8 cellular contexts compared by ENCODE assay signal in the genomic region with DNA sequence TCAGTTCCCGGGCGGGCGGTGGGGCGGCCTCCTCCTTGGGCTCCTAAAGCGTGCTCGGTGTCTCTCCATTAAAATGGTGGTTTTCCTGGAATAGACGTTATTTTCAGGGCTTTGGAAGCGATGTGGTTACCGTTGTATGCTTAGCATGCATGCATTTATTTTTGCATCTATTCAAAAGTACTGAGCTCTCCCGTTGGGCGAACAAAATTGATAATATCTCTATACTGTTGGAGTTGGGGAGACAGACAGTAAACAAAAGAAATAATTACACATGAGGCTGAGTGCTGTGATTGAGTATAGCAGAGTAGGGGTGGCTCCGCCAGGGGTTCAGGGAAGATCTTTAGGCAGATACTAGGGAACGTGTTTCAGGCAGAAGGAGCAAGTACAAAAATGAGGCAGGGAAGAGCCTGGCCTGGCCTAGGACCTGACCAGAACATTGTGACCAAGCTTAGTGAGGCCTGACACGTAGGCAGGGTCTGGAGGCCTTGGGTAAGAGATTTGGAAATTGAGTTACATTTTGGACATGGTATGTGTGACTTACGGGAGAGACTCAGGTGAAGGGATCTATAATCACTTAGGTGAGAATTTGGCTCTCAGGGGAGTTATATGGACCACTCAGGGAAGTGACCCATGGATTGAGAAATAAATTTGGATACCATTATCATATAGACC. TPM values are rescaled to one million over a fixed set of nuclear protein-coding genes. Genes with fewer than 3 reads are reported as not detected.
A peak's percentile ranks its signal among the peaks of the same experiment; 100 is the strongest.
DNase-seq lines count a peak whose midpoint lies in the region; ATAC-seq lines count a peak whose summit lies in the region.

No MANE protein-coding gene starts in this region.

- peak overlapping the region; percentile 55 for H2AFZ ChIP-seq in mesenchymal stem cell (ENCODE audit: low read depth, low read length)

- H4K8ac ChIP-seq in mesenchymal stem cell (ENCODE audit: low read length): peak overlapping the region; percentile 37

- peak overlapping the region; percentile 29 to 100 (median 69) for H3K27ac Mint-ChIP-seq in CD8-positive, alpha-beta memory T cell
- peak overlapping the region; percentile 80 for H3K27ac Mint-ChIP-seq in activated naive CD8-positive, alpha-beta T cell treated with anti-CD3 and anti-CD28 coated beads for 36 hours

- no peaks in the 10 kb centered on the region for H3K27me3 ChIP-seq in CD8-positive, alpha-beta memory T cell (ENCODE audit: insufficient read depth, low read length, poor library complexity, severe bottlenecking)
- H3K27me3 ChIP-seq in mesenchymal stem cell (ENCODE audit: control insufficient read depth in 1 of 2, insufficient read depth in 1 of 2, low read length in 2 of 2): no peaks in the 10 kb centered on the region

- no peak overlapping the region for H2BK5ac ChIP-seq in mesenchymal stem cell (ENCODE audit: low read depth, low read length, poor library complexity, severe bottlenecking)

- peak overlapping the region; percentile 79 for H3K4me3 ChIP-seq in CD8-positive, alpha-beta memory T cell (ENCODE audit: low read length)
- H3K4me3 ChIP-seq in mesenchymal stem cell (ENCODE audit: insufficient read depth in 1 of 2, low read depth in 1 of 2, low read length in 2 of 2): peak overlapping the region; percentile 92 to 95

- peaks cover 18% of the 10 kb centered on the region for H3K79me1 ChIP-seq in mesenchymal stem cell (replicated peaks; ENCODE audit: low read length, poor library complexity, severe bottlenecking)

- no peak overlapping the region for H2BK12ac ChIP-seq in mesenchymal stem cell (ENCODE audit: low read length in 2 of 2)

- H3K23ac ChIP-seq in mesenchymal stem cell (ENCODE audit: low read length in 2 of 2): no peak overlapping the region

- peaks cover 12% of the 10 kb centered on the region for H3K4me1 ChIP-seq in CD8-positive, alpha-beta memory T cell (ENCODE audit: insufficient read depth, low read length)
- H3K4me1 ChIP-seq in mesenchymal stem cell (ENCODE audit: control insufficient read depth, insufficient read depth, low read depth, low read length): peaks cover 7% of the 10 kb centered on the region

- intact Hi-C loops in head of caudate nucleus (cut with DNase I): loop anchor here (2.0 kb wide), 1 partner anchor 75 kb away; no protein-coding TSS in a partner anchor

- WGBS in mesenchymal stem cell: 14% methylated on average over 14 of the region's 15 CpGs

- CTCF ChIA-PET in CD8-positive, alpha-beta memory T cell (lab: Charles Lee): interaction anchor here (0.9 to 3.0 kb wide), 5 partner anchors 9 to 23 kb away, joined by 3 to 13 read pairs (median 9); a partner anchor contains a TSS

- H3K27ac ChIP-seq in CD8-positive, alpha-beta memory T cell (ENCODE audit: low read depth, low read length): peak overlapping the region; percentile 24
- no peak overlapping the region for H3K27ac ChIP-seq in mesenchymal stem cell (ENCODE audit: low read length, poor library complexity, severe bottlenecking)

- peak overlapping the region; percentile 93 for H3K4me2 ChIP-seq in mesenchymal stem cell (ENCODE audit: low read length, poor library complexity, severe bottlenecking)

- ATAC-seq in HG02798 (IDR thresholded peaks at IDR 0.05; ENCODE audit: poor library complexity, unreplicated experiment) (peak; percentile 1), HG02588 (IDR thresholded peaks at IDR 0.05; ENCODE audit: unreplicated experiment) (no peak)

- no peak overlapping the region for H3K4ac ChIP-seq in mesenchymal stem cell (ENCODE audit: low read depth in 1 of 2, low read length in 2 of 2)

- H3K4me1 Mint-ChIP-seq in CD8-positive, alpha-beta memory T cell: peaks cover 38 to 66% (median 62%) of the 10 kb centered on the region in 3 donors
- H3K4me1 Mint-ChIP-seq in activated naive CD8-positive, alpha-beta T cell treated with anti-CD3 and anti-CD28 coated beads for 36 hours: peaks cover 33% of the 10 kb centered on the region

- POLR2A ChIA-PET in CD8-positive, alpha-beta memory T cell (lab: Charles Lee): interaction anchor here (0.6 to 3.1 kb wide), 10 partner anchors 8 to 114 kb away, joined by 3 to 32 read pairs (median 4); a partner anchor contains a TSS

- H3K18ac ChIP-seq in mesenchymal stem cell (ENCODE audit: low read depth in 1 of 2, low read length in 2 of 2): no peak overlapping the region

- H3K9me3 Mint-ChIP-seq in CD8-positive, alpha-beta memory T cell: no peaks in the 10 kb centered on the region
- no peaks in the 10 kb centered on the region for H3K9me3 Mint-ChIP-seq in activated naive CD8-positive, alpha-beta T cell treated with anti-CD3 and anti-CD28 coated beads for 36 hours

- peaks cover 0 to under 1% (median 0%) of the 10 kb centered on the region in 3 donors for H3K36me3 Mint-ChIP-seq in CD8-positive, alpha-beta memory T cell
- peaks cover 30% of the 10 kb centered on the region for H3K36me3 Mint-ChIP-seq in activated naive CD8-positive, alpha-beta T cell treated with anti-CD3 and anti-CD28 coated beads for 36 hours

- no peak overlapping the region for H2AK5ac ChIP-seq in mesenchymal stem cell (ENCODE audit: low read length, severe bottlenecking)

- peak overlapping the region; percentile 68 to 94 (median 80) for H3K4me3 Mint-ChIP-seq in CD8-positive, alpha-beta memory T cell
- peak overlapping the region; percentile 91 for H3K4me3 Mint-ChIP-seq in activated naive CD8-positive, alpha-beta T cell treated with anti-CD3 and anti-CD28 coated beads for 36 hours

- peak overlapping the region; percentile 87 for H3K9ac ChIP-seq in mesenchymal stem cell (ENCODE audit: low read length)

- H3K27me3 Mint-ChIP-seq in CD8-positive, alpha-beta memory T cell: no peaks in the 10 kb centered on the region
- H3K27me3 Mint-ChIP-seq in activated naive CD8-positive, alpha-beta T cell treated with anti-CD3 and anti-CD28 coated beads for 36 hours: no peaks in the 10 kb centered on the region

- H3K9me3 ChIP-seq in CD8-positive, alpha-beta memory T cell (ENCODE audit: low read length): no peaks in the 10 kb centered on the region
- H3K9me3 ChIP-seq in mesenchymal stem cell (ENCODE audit: control insufficient read depth, low read length): no peaks in the 10 kb centered on the region

- H3K36me3 ChIP-seq in CD8-positive, alpha-beta memory T cell (ENCODE audit: insufficient read depth, low read length): no peaks in the 10 kb centered on the region
- no peaks in the 10 kb centered on the region for H3K36me3 ChIP-seq in mesenchymal stem cell (ENCODE audit: control insufficient read depth in 1 of 2, insufficient read depth in 2 of 2, low read depth in 1 of 2, low read length in 2 of 2)

- no peak overlapping the region for H3K14ac ChIP-seq in mesenchymal stem cell (ENCODE audit: low read length in 2 of 2)

- no peak overlapping the region for H4K91ac ChIP-seq in mesenchymal stem cell (ENCODE audit: low read length)

- H2BK15ac ChIP-seq in mesenchymal stem cell (ENCODE audit: low read depth, poor library complexity, severe bottlenecking): no peak overlapping the region

- H2BK120ac ChIP-seq in mesenchymal stem cell (ENCODE audit: low read depth, low read length): no peak overlapping the region

- DNase-seq in CD8-positive, alpha-beta memory T cell: no peak
- DNase-seq in activated naive CD8-positive, alpha-beta T cell treated with anti-CD3 and anti-CD28 coated beads for 36 hours: no peak
- DNase-seq in mesenchymal stem cell (no peak), hepatic stellate cell (ENCODE audit: low spot score) (no peak), head of caudate nucleus (no peak)
- no peak for DNase-seq in activated CD4-positive, alpha-beta T cell treated with anti-CD3 and anti-CD28 coated beads for 1 hour

RNA-seq across cellular contexts. Expression of a gene that starts 0.7 kb away (rescaled TPM):
- 10 to 100 TPM; 59.5 to 65.6 TPM for total RNA-seq in CD8-positive, alpha-beta memory T cell
- polyA plus RNA-seq in CD8-positive, alpha-beta memory T cell: 1.3 TPM
- 10 to 100 TPM; 82.3 to 85.0 TPM for total RNA-seq in activated naive CD8-positive, alpha-beta T cell treated with anti-CD3 and anti-CD28 coated beads for 36 hours
- 3.4 TPM for polyA plus RNA-seq in mesenchymal stem cell (2013, experiment 1 of 2)
- 3.3 TPM for polyA plus RNA-seq in mesenchymal stem cell (2013, experiment 2 of 2)

RNA-seq across cellular contexts. Expression of a gene that starts 11.1 kb away (rescaled TPM):
- 10 to 100 TPM; 55.5 to 58.3 TPM for total RNA-seq in CD8-positive, alpha-beta memory T cell
- polyA plus RNA-seq in CD8-positive, alpha-beta memory T cell: 17.5 TPM
- 10 to 100 TPM; 44.8 to 46.0 TPM for total RNA-seq in activated naive CD8-positive, alpha-beta T cell treated with anti-CD3 and anti-CD28 coated beads for 36 hours
- 1.4 TPM for polyA plus RNA-seq in mesenchymal stem cell (2013, experiment 1 of 2)
- 1.4 TPM for polyA plus RNA-seq in mesenchymal stem cell (2013, experiment 2 of 2)

RNA-seq across cellular contexts. Expression of a gene that starts 30.9 kb away (rescaled TPM):
- total RNA-seq in CD8-positive, alpha-beta memory T cell: 100 to 1,000 TPM; 203 to 206 TPM
- polyA plus RNA-seq in CD8-positive, alpha-beta memory T cell: 108 TPM
- total RNA-seq in activated naive CD8-positive, alpha-beta T cell treated with anti-CD3 and anti-CD28 coated beads for 36 hours: 100 to 1,000 TPM; 196 to 202 TPM
- polyA plus RNA-seq in mesenchymal stem cell (2013, experiment 1 of 2): 43.8 TPM
- 39.2 TPM for polyA plus RNA-seq in mesenchymal stem cell (2013, experiment 2 of 2)
